1 cellular context compared by ENCODE assay signal in genomic region chr14:29971101-29971500, GRCh38.
TF ChIP-seq lines count a peak whose summit lies in the region.

No MANE protein-coding gene starts in this region.

TF ChIP-seq in HepG2, 621 proteins besides CTCF, POLR2A, EP300 and RAD21:
- TF ChIP-seq, protein P1, sequence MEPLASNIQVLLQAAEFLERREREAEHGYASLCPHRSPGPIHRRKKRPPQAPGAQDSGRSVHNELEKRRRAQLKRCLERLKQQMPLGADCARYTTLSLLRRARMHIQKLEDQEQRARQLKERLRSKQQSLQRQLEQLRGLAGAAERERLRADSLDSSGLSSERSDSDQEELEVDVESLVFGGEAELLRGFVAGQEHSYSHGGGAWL (CRISPR knock-in tag; IDR thresholded peaks at IDR 0.05): no peak
- TF ChIP-seq HDAC1 (CRISPR knock-in tag; IDR thresholded peaks at IDR 0.05): no peak
- TF ChIP-seq ZNF260 (CRISPR knock-in tag; IDR thresholded peaks at IDR 0.05; ENCODE audit: borderline replicate concordance, low read depth): no peak
- TF ChIP-seq MYC (CRISPR knock-in tag; IDR thresholded peaks at IDR 0.05; ENCODE audit: borderline replicate concordance): no peak
- TF ChIP-seq ZSCAN9 (CRISPR knock-in tag; IDR thresholded peaks at IDR 0.05; ENCODE audit: borderline replicate concordance): no peak
- no peak for TF ChIP-seq CC2D1A (CRISPR knock-in tag; IDR thresholded peaks at IDR 0.05)
- no peak for TF ChIP-seq ZFYVE20 (CRISPR knock-in tag; IDR thresholded peaks at IDR 0.05; ENCODE audit: borderline replicate concordance, low read depth)
- TF ChIP-seq CBX5 (CRISPR knock-in tag; IDR thresholded peaks at IDR 0.05; ENCODE audit: borderline replicate concordance): no peak
- TF ChIP-seq GATA4 (IDR thresholded peaks at IDR 0.05; ENCODE audit: borderline replicate concordance, low read depth): no peak
- TF ChIP-seq ISL2 (CRISPR knock-in tag; IDR thresholded peaks at IDR 0.05): no peak
- TF ChIP-seq, protein P2, sequence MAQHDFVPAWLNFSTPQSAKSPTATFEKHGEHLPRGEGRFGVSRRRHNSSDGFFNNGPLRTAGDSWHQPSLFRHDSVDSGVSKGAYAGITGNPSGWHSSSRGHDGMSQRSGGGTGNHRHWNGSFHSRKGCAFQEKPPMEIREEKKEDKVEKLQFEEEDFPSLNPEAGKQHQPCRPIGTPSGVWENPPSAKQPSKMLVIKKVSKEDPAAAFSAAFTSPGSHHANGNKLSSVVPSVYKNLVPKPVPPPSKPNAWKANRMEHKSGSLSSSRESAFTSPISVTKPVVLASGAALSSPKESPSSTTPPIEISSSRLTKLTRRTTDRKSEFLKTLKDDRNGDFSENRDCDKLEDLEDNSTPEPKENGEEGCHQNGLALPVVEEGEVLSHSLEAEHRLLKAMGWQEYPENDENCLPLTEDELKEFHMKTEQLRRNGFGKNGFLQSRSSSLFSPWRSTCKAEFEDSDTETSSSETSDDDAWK (CRISPR knock-in tag; IDR thresholded peaks at IDR 0.05): no peak
- TF ChIP-seq SRF (IDR thresholded peaks at IDR 0.05; ENCODE audit: low read depth, low read length): no peak
- TF ChIP-seq NFIB (CRISPR knock-in tag; IDR thresholded peaks at IDR 0.05; ENCODE audit: borderline replicate concordance): no peak
- TF ChIP-seq PCBP2 (optimal IDR thresholded peaks at IDR 0.05; ENCODE audit: low read depth, low read length, poor library complexity, severe bottlenecking): no peak
- TF ChIP-seq CREM (IDR thresholded peaks at IDR 0.05): no peak
- no peak for TF ChIP-seq CREM (CRISPR knock-in tag; IDR thresholded peaks at IDR 0.05)
- no peak for TF ChIP-seq CSRNP1 (CRISPR knock-in tag; IDR thresholded peaks at IDR 0.05)
- TF ChIP-seq RFXAP (CRISPR knock-in tag; IDR thresholded peaks at IDR 0.05; ENCODE audit: borderline replicate concordance): no peak
- no peak for TF ChIP-seq ZFP62 (CRISPR knock-in tag; IDR thresholded peaks at IDR 0.05)
